In genomic region chr11:409008-409599, GRCh38 we compare ENCODE assay signal across 24 cellular contexts. TPM values are rescaled to one million over a fixed set of nuclear protein-coding genes. Genes with fewer than 3 reads are reported as not detected.
"Had no signal": no experiment of that assay in that cellular context is flagged by ENCODE, and none has a peak within 500 bp of the region (broad histone marks: within the 10 kb centered on the region; RNA-seq: fewer than 3 reads in every experiment).

No MANE protein-coding gene starts in this region.

- H3K36me3 ChIP-seq: left ventricle myocardium inferior, transverse colon, uterus had no signal

- H3K4me1 Mint-ChIP-seq: brain had no signal

- H3K27me3 Mint-ChIP-seq: activated CD4-positive, alpha-beta memory T cell treated with anti-CD3 and anti-CD28 coated beads for 36 hours; activated CD8-positive, alpha-beta memory T cell treated with anti-CD3 and anti-CD28 coated beads, Interleukin-2, amount 10 ng/mL, durations not matched to agents 7 days and 5 days; activated T-helper 17 cell treated with anti-CD3 and anti-CD28 coated beads, Interleukin-2, amount 50 U/mL, for 72 hours; naive thymus-derived CD8-positive, alpha-beta T cell; stimulated activated naive CD8-positive, alpha-beta T cell treated with anti-CD3 and anti-CD28 coated beads, Interleukin-15, amount 100 ng/mL, for 72 hours had no signal

- H3K27me3 ChIP-seq: foreskin keratinocyte, suprapubic skin, transverse colon, uterus had no signal

- H3K36me3 Mint-ChIP-seq: activated CD4-positive, alpha-beta memory T cell treated with anti-CD3 and anti-CD28 coated beads for 36 hours; activated CD8-positive, alpha-beta memory T cell treated with anti-CD3 and anti-CD28 coated beads, Interleukin-2, amount 10 ng/mL, durations not matched to agents 7 days and 5 days; brain had no signal

- H3K27ac ChIP-seq: dorsolateral prefrontal cortex, epithelial cell of prostate, foreskin keratinocyte, left ventricle myocardium inferior, suprapubic skin, transverse colon, uterus had no signal

- H3K27ac Mint-ChIP-seq: activated CD4-positive, alpha-beta memory T cell treated with anti-CD3 and anti-CD28 coated beads for 36 hours; activated CD8-positive, alpha-beta memory T cell treated with anti-CD3 and anti-CD28 coated beads, Interleukin-2, amount 10 ng/mL, durations not matched to agents 7 days and 5 days; activated T-helper 17 cell treated with anti-CD3 and anti-CD28 coated beads, Interleukin-2, amount 50 U/mL, for 72 hours; brain; endodermal cell; stimulated activated naive CD8-positive, alpha-beta T cell treated with anti-CD3 and anti-CD28 coated beads, Interleukin-15, amount 100 ng/mL, for 72 hours had no signal

- ATAC-seq: activated CD8-positive, alpha-beta memory T cell treated with anti-CD3 and anti-CD28 coated beads, Interleukin-2, amount 10 ng/mL, durations not matched to agents 7 days and 5 days; activated T-helper 17 cell treated with anti-CD3 and anti-CD28 coated beads, Interleukin-2, amount 50 U/mL, for 72 hours; foreskin keratinocyte; naive thymus-derived CD8-positive, alpha-beta T cell; stimulated activated naive CD8-positive, alpha-beta T cell treated with anti-CD3 and anti-CD28 coated beads, Interleukin-15, amount 100 ng/mL, for 72 hours had no signal

- FAIRE-seq: colon had no signal

- H3K9me3 Mint-ChIP-seq: activated CD4-positive, alpha-beta memory T cell treated with anti-CD3 and anti-CD28 coated beads for 36 hours; activated T-helper 17 cell treated with anti-CD3 and anti-CD28 coated beads, Interleukin-2, amount 50 U/mL, for 72 hours; brain; endodermal cell; naive thymus-derived CD8-positive, alpha-beta T cell; stimulated activated naive CD8-positive, alpha-beta T cell treated with anti-CD3 and anti-CD28 coated beads, Interleukin-15, amount 100 ng/mL, for 72 hours had no signal

- H3K9me3 ChIP-seq: left ventricle myocardium inferior, suprapubic skin, transverse colon, uterus had no signal

- H3K4me3 ChIP-seq: dorsolateral prefrontal cortex, left ventricle myocardium inferior, suprapubic skin, transverse colon, uterus had no signal

- H3K4me1 ChIP-seq: foreskin keratinocyte had no signal

- H3K4me3 Mint-ChIP-seq: activated CD4-positive, alpha-beta memory T cell treated with anti-CD3 and anti-CD28 coated beads for 36 hours; activated CD8-positive, alpha-beta memory T cell treated with anti-CD3 and anti-CD28 coated beads, Interleukin-2, amount 10 ng/mL, durations not matched to agents 7 days and 5 days; activated T-helper 17 cell treated with anti-CD3 and anti-CD28 coated beads, Interleukin-2, amount 50 U/mL, for 72 hours; brain; endodermal cell; stimulated activated naive CD8-positive, alpha-beta T cell treated with anti-CD3 and anti-CD28 coated beads, Interleukin-15, amount 100 ng/mL, for 72 hours had no signal

- DNase-seq: activated CD4-positive, alpha-beta memory T cell treated with anti-CD3 and anti-CD28 coated beads for 36 hours; activated CD4-positive, alpha-beta T cell treated with anti-CD3 and anti-CD28 coated beads for 4 hours; activated CD8-positive, alpha-beta memory T cell treated with anti-CD3 and anti-CD28 coated beads, Interleukin-2, amount 10 ng/mL, durations not matched to agents 7 days and 5 days; activated naive CD4-positive, alpha-beta T cell; anterior cingulate cortex; central memory CD4-positive, alpha-beta T cell; dorsolateral prefrontal cortex; endodermal cell; foreskin keratinocyte; glutamatergic neuron; hypothalamus; left ventricle myocardium inferior; mesendoderm; transverse colon; uterus had no signal

RNA-seq across cellular contexts. Expression of gene PKP3, which starts 15.1 kb away (rescaled TPM):
- total RNA-seq: activated T-helper 17 cell treated with anti-CD3 and anti-CD28 coated beads, Interleukin-2, amount 50 U/mL, for 72 hours; T-helper 2 cell treated with Interferon-gamma antibody and Interleukin-4, amounts not matched to agents 100 ng/mL and 5 ng/mL, for 36 hours had no signal

RNA-seq across cellular contexts. Expression of gene ANO9, which starts 32.7 kb away (rescaled TPM):
- total RNA-seq: skeletal muscle tissue had no signal
